In the genomic region with DNA sequence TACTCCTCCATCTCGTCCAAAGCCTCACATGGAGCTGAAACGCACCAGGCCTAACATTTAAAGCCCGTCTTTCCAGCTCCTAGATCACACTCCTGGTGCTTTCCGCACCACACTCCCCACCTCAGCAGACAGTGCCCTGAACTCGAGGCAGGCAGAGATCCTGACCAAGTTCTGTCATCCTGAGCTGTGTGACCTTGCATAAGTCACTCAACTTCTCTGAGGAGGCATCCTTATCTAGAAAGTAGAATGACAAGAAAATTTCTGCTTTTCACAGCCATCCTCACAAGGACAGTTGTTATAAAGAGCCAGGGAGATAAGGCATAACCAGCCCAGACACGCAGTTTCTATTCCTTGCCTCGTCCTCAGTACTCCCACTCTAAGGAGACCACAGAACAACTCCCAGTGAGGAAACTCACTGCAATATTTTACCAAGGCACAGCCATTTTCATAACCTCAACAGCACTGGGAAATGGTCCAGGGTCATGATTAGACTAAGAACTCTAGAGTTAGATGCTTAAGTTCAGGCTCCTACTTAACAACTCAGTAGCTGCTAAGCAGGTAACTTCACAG, we compare ENCODE assay signal across 1 cellular context.
TF ChIP-seq lines count a peak whose summit lies in the region.

No MANE protein-coding gene starts in this region.

TF ChIP-seq in GM12878, 131 proteins besides CTCF, POLR2A, EP300 and RAD21:
- TF ChIP-seq KLF5 (IDR thresholded peaks at IDR 0.05; ENCODE audit: partially characterized antibody) (no peak), LARP7 (IDR thresholded peaks at IDR 0.05) (no peak), ZBED1 (IDR thresholded peaks at IDR 0.05; ENCODE audit: borderline replicate concordance) (no peak), FOS (IDR thresholded peaks at IDR 0.05; ENCODE audit: borderline replicate concordance, extremely low read depth, insufficient read length) (no peak), FOXK2 (IDR thresholded peaks at IDR 0.05) (no peak), NR2C1 (IDR thresholded peaks at IDR 0.05) (no peak), HCFC1 (IDR thresholded peaks at IDR 0.05; ENCODE audit: low read length) (no peak), BCL11A (IDR thresholded peaks at IDR 0.05; ENCODE audit: low read depth, low read length) (no peak), NBN (IDR thresholded peaks at IDR 0.05) (no peak), EZH2 (IDR thresholded peaks at IDR 0.05; ENCODE audit: borderline replicate concordance, control insufficient read depth, low read depth, low read length) (no peak), ZZZ3 (IDR thresholded peaks at IDR 0.05; ENCODE audit: control insufficient read depth, insufficient read length, low read depth) (no peak), BHLHE40 (IDR thresholded peaks at IDR 0.05; ENCODE audit: borderline replicate concordance in 1 of 2, low read depth in 2 of 2, low read length in 1 of 2) (no peak)
- TF ChIP-seq, protein P1, sequence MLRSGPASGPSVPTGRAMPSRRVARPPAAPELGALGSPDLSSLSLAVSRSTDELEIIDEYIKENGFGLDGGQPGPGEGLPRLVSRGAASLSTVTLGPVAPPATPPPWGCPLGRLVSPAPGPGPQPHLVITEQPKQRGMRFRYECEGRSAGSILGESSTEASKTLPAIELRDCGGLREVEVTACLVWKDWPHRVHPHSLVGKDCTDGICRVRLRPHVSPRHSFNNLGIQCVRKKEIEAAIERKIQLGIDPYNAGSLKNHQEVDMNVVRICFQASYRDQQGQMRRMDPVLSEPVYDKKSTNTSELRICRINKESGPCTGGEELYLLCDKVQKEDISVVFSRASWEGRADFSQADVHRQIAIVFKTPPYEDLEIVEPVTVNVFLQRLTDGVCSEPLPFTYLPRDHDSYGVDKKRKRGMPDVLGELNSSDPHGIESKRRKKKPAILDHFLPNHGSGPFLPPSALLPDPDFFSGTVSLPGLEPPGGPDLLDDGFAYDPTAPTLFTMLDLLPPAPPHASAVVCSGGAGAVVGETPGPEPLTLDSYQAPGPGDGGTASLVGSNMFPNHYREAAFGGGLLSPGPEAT (IDR thresholded peaks at IDR 0.05; ENCODE audit: low read depth) = no peak
